12 cellular contexts compared by ENCODE assay signal in genomic region chr12:130878193-130879185, GRCh38. TPM values are rescaled to one million over a fixed set of nuclear protein-coding genes. Genes with fewer than 3 reads are reported as not detected.
DNase-seq lines count a peak whose midpoint lies in the region; ATAC-seq and TF ChIP-seq lines count a peak whose summit lies in the region.
"Had no signal": no experiment of that assay in that cellular context is flagged by ENCODE, and none has a peak within 500 bp of the region (broad histone marks: within the 10 kb centered on the region; RNA-seq: fewer than 3 reads in every experiment).

No MANE protein-coding gene starts in this region.

- TF ChIP-seq CTCF in DND-41 (IDR thresholded peaks at IDR 0.05; ENCODE audit: borderline replicate concordance, extremely low read depth, low read length, poor library complexity, severe bottlenecking) (no peak), RWPE2 (IDR thresholded peaks at IDR 0.05; ENCODE audit: poor library complexity, severe bottlenecking) (no peak), mesothelial cell of epicardium (IDR thresholded peaks at IDR 0.05; ENCODE audit: unreplicated experiment) (no peak)

- no peaks in the 10 kb centered on the region for H3K27me3 ChIP-seq in DND-41 (ENCODE audit: insufficient read depth, low read length, poor library complexity)
- H3K27me3 ChIP-seq in H7 (ENCODE audit: control insufficient read depth, insufficient read depth, low read length): no peaks in the 10 kb centered on the region
- H3K27me3 ChIP-seq in RWPE2 (ENCODE audit: insufficient read depth, poor library complexity, severe bottlenecking): no peaks in the 10 kb centered on the region
- H3K27me3 ChIP-seq in aorta (ENCODE audit: control insufficient read depth in 1 of 2, insufficient read depth in 2 of 2, low read length in 1 of 2): no peaks in the 10 kb centered on the region
- H3K27me3 ChIP-seq: upper lobe of left lung had no signal

- peaks cover 36% of the 10 kb centered on the region for H3K36me3 ChIP-seq in DND-41 (ENCODE audit: insufficient read depth, low read length)
- H3K36me3 ChIP-seq in H7 (replicated peaks; ENCODE audit: control insufficient read depth, insufficient read depth, low read length): peaks cover 29% of the 10 kb centered on the region
- H3K36me3 ChIP-seq in RWPE2 (ENCODE audit: low read depth): peaks cover 45% of the 10 kb centered on the region
- peaks cover 2% of the 10 kb centered on the region in 2 donors for H3K36me3 ChIP-seq in aorta (ENCODE audit: control insufficient read depth in 1 of 2, insufficient read depth in 2 of 2, low read length in 1 of 2)

- H3K9ac ChIP-seq in DND-41 (ENCODE audit: low read depth, low read length): no peak overlapping the region

- peaks cover 42% of the 10 kb centered on the region for H3K4me1 Mint-ChIP-seq in memory B cell
- peaks cover 27% of the 10 kb centered on the region for H3K4me1 Mint-ChIP-seq in mesothelial cell of epicardium

- no peak overlapping the region for H3K4me2 ChIP-seq in DND-41 (ENCODE audit: insufficient read depth, low read length)

- DNase-seq in DND-41 (peak; percentile 27), H7 (peak; percentile 43), RWPE2 (ENCODE audit: low spot score) (no peak), memory B cell (ENCODE audit: low spot score in 2 of 2) (no peak), mesothelial cell of epicardium (ENCODE audit: low spot score in 2 of 2, unreplicated experiment in 2 of 2) (no peak), aorta (no peak), NCI-H1417 treated with DMSO at 0.1 percent for 48 hours (lab: John Stamatoyannopoulos, UW) (no peak)
- DNase-seq: effector CD4-positive, alpha-beta T cell; stimulated activated CD4-positive, alpha-beta T cell treated with anti-CD3 and anti-CD28 coated beads, Interleukin-4, amount 100 ng/mL, for 4 hours had no signal

- ATAC-seq in DND-41 (ENCODE audit: insufficient read depth, low read depth) (peak; percentile 37), RWPE2 (ENCODE audit: low read depth) (peak; percentile 15), memory B cell (ENCODE audit: low read depth) (no peak), GM19455 (IDR thresholded peaks at IDR 0.05; ENCODE audit: unreplicated experiment) (no peak), aorta (ENCODE audit: low FRiP score) (no peak)

- H3K9me3 ChIP-seq in DND-41 (ENCODE audit: insufficient read depth, low read length, severe bottlenecking) (no peaks in the 10 kb centered on the region), RWPE2 (ENCODE audit: severe bottlenecking) (no peaks in the 10 kb centered on the region), aorta (ENCODE audit: control insufficient read depth, low read length) (no peaks in the 10 kb centered on the region)
- H3K9me3 ChIP-seq: upper lobe of left lung had no signal

- peak overlapping the region; percentile 96 for H3K27ac Mint-ChIP-seq in memory B cell
- H3K27ac Mint-ChIP-seq in mesothelial cell of epicardium: no peak overlapping the region

- H3K4me3 Mint-ChIP-seq in memory B cell: peak overlapping the region; percentile 97
- H3K4me3 Mint-ChIP-seq in mesothelial cell of epicardium: no peak overlapping the region
- H3K4me3 Mint-ChIP-seq: T-helper 1 cell treated with Interleukin-12 subunit alpha and Interleukin-12 subunit beta and Interleukin-4 antibody, amounts not matched to agents 30 μg/mL and 1 μg/mL, for 36 hours had no signal

- H3K27ac ChIP-seq in DND-41 (ENCODE audit: low read length) (no peak overlapping the region), RWPE2 (ENCODE audit: poor library complexity, severe bottlenecking) (no peak overlapping the region), aorta (ENCODE audit: low read depth in 1 of 2, low read length in 2 of 2) (no peak overlapping the region)
- H3K27ac ChIP-seq: upper lobe of left lung had no signal

- H2AFZ ChIP-seq in DND-41 (ENCODE audit: low read depth, low read length): no peak overlapping the region

- peaks cover 21% of the 10 kb centered on the region for H3K79me2 ChIP-seq in DND-41 (ENCODE audit: insufficient read depth, low read length)

- H3K4me1 ChIP-seq in DND-41 (ENCODE audit: insufficient read depth, low read length): peaks cover 22% of the 10 kb centered on the region
- peaks cover 7% of the 10 kb centered on the region for H3K4me1 ChIP-seq in RWPE2 (ENCODE audit: insufficient read depth, poor library complexity, severe bottlenecking)
- no peaks in the 10 kb centered on the region for H3K4me1 ChIP-seq in aorta (ENCODE audit: control insufficient read depth in 1 of 2, insufficient read depth in 2 of 2, low read length in 2 of 2)

- peaks cover 38% of the 10 kb centered on the region for H4K20me1 ChIP-seq in DND-41 (ENCODE audit: insufficient read depth, low read length)

- intact Hi-C loops in aorta (cut with DNase I): no loop called here

- H3K9me3 Mint-ChIP-seq in memory B cell: no peaks in the 10 kb centered on the region
- no peaks in the 10 kb centered on the region for H3K9me3 Mint-ChIP-seq in mesothelial cell of epicardium
- H3K9me3 Mint-ChIP-seq: T-helper 1 cell treated with Interleukin-12 subunit alpha and Interleukin-12 subunit beta and Interleukin-4 antibody, amounts not matched to agents 30 μg/mL and 1 μg/mL, for 36 hours had no signal

- H3K4me3 ChIP-seq in DND-41 (ENCODE audit: low read depth in 1 of 2, low read length in 2 of 2) (no peak overlapping the region), H7 (ENCODE audit: insufficient read depth, low read depth, low read length) (no peak overlapping the region), RWPE2 (ENCODE audit: severe bottlenecking) (no peak overlapping the region), aorta (ENCODE audit: low read length in 2 of 2) (no peak overlapping the region)
- H3K4me3 ChIP-seq: upper lobe of left lung had no signal

- H3K27me3 Mint-ChIP-seq in memory B cell (no peaks in the 10 kb centered on the region), mesothelial cell of epicardium (ENCODE audit: low read depth) (peaks cover 3% of the 10 kb centered on the region)

- 71 to 73% methylated on average over 24 of the region's 24 CpGs for WGBS in aorta, 2 donors

- H3K36me3 Mint-ChIP-seq in memory B cell (peaks cover 26% of the 10 kb centered on the region), mesothelial cell of epicardium (peaks cover 23% of the 10 kb centered on the region)

RNA-seq across cellular contexts. Expression of gene RAN, which starts 6.6 kb away (rescaled TPM):
- 1,191 and 1,396 TPM in 2 replicates for total RNA-seq in H7 (2014; rRNA removed; shearing (Covaris generic))
- total RNA-seq in mesothelial cell of epicardium: 629 to 674 TPM (median 633 TPM) in 3 replicates
- total RNA-seq in aorta: 100 to 1,000 TPM; 233 to 304 TPM
- polyA plus RNA-seq in aorta: 100 to 1,000 TPM; 158 to 210 TPM

RNA-seq across cellular contexts. Expression of gene STX2, which starts 39.4 kb away (rescaled TPM):
- total RNA-seq in H7 (2014; rRNA removed; shearing (Covaris generic)): 19.3 and 24.9 TPM in 2 replicates
- 14.0 to 17.3 TPM (median 16.7 TPM) in 3 replicates for total RNA-seq in mesothelial cell of epicardium
- 10 to 100 TPM; 30.4 to 31.5 TPM for total RNA-seq in aorta
- 10 to 100 TPM; 15.8 to 21.0 TPM for polyA plus RNA-seq in aorta

Comparison
In these comparisons a context has a peak if more than half of its experiments do, and no peak if none do; other contexts are left out.
1. ATAC-seq: peak in DND-41 (single experiment) and RWPE2 (single experiment); none in memory B cell (single experiment), GM19455 (single experiment) and aorta (single experiment).
2. DNase-seq: peak in DND-41 (single experiment) and H7 (single experiment); none in RWPE2 (single experiment), memory B cell (0 of 2), mesothelial cell of epicardium (0 of 2), aorta (0 of 2) and NCI-H1417 treated with DMSO at 0.1 percent for 48 hours (single experiment).